In the genomic region with DNA sequence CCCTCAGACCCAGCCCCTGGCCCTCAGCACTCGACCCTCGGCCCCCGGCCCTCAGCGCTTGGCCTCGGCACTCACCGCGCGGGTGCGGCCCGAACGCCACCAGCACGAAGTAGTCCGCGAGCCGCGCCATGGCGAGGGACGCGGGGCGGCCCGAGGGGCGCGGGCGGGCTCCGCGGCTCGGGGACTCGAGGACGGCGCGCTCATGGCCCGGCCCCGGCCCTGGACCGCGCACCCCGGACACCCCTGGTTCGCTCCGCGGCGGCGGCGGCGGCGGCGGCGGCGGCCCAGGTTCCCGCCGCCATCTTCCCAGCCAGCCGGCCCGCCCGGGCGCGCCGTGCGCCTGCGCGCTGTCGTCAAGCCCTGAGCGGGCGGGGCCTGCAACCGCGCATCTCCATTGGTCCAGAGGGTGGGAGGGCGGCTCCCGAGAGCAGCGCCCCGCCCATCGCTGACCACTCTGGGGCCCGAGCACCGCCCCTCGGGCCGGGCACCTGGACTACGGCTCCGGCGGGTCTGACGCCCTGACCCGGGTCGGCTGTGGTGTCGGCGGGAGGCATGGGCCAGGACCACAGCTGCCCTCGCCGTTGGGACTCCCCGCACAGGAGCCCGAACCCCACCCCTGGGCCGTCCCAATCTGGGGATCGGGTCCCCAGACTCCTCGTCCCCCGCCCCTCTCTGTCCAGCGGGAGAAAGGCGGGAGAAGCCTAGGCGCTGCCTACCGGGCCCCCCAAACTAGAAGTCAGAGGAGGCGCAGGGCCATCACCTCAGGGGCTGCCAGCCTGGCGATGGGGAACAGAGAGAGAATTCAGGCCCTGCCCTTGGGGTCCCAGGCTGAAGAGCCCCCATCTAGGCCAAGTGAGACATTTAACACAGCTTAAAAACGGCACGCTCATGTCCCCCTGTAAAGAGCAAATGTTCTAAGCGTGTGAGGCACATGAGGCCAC, we compare ENCODE assay signal across 8 cellular contexts. TPM values are rescaled to one million over a fixed set of nuclear protein-coding genes. Genes with fewer than 3 reads are reported as not detected.
DNase-seq lines count a peak whose midpoint lies in the region; TF ChIP-seq lines count a peak whose summit lies in the region.

A gene with protein sequence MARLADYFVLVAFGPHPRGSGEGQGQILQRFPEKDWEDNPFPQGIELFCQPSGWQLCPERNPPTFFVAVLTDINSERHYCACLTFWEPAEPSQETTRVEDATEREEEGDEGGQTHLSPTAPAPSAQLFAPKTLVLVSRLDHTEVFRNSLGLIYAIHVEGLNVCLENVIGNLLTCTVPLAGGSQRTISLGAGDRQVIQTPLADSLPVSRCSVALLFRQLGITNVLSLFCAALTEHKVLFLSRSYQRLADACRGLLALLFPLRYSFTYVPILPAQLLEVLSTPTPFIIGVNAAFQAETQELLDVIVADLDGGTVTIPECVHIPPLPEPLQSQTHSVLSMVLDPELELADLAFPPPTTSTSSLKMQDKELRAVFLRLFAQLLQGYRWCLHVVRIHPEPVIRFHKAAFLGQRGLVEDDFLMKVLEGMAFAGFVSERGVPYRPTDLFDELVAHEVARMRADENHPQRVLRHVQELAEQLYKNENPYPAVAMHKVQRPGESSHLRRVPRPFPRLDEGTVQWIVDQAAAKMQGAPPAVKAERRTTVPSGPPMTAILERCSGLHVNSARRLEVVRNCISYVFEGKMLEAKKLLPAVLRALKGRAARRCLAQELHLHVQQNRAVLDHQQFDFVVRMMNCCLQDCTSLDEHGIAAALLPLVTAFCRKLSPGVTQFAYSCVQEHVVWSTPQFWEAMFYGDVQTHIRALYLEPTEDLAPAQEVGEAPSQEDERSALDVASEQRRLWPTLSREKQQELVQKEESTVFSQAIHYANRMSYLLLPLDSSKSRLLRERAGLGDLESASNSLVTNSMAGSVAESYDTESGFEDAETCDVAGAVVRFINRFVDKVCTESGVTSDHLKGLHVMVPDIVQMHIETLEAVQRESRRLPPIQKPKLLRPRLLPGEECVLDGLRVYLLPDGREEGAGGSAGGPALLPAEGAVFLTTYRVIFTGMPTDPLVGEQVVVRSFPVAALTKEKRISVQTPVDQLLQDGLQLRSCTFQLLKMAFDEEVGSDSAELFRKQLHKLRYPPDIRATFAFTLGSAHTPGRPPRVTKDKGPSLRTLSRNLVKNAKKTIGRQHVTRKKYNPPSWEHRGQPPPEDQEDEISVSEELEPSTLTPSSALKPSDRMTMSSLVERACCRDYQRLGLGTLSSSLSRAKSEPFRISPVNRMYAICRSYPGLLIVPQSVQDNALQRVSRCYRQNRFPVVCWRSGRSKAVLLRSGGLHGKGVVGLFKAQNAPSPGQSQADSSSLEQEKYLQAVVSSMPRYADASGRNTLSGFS (N-terminal part only) (minus strand): TSS at position 325 of the 941 bp plus-strand sequence. CDS start 195 bp downstream, at position 130.

- H3K36me3 Mint-ChIP-seq in activated naive CD4-positive, alpha-beta T cell treated with anti-CD3 and anti-CD28 coated beads for 36 hours (ENCODE audit: low read depth), result no peaks in the 10 kb centered on the region
- no peaks in the 10 kb centered on the region for H3K36me3 Mint-ChIP-seq in neural progenitor cell

- H3K9me2 ChIP-seq in DOHH2 (replicated peaks; ENCODE audit: control insufficient read depth, low read length) (no peaks in the 10 kb centered on the region), GM23248 (ENCODE audit: insufficient read depth) (no peaks in the 10 kb centered on the region)

- H3K4me3 ChIP-seq in DOHH2 (ENCODE audit: low read length), result peak within 1 kb of the TSS; percentile 82
- H3K4me3 ChIP-seq in GM23248, result peak within 1 kb of the TSS; percentile 80
- H3K4me3 ChIP-seq in LNCaP clone FGC (ENCODE audit: low read depth, low read length), result peak within 1 kb of the TSS; percentile 80
- peak within 1 kb of the TSS; percentile 91 for H3K4me3 ChIP-seq in neural progenitor cell
- H3K4me3 ChIP-seq in stomach, result peak within 1 kb of the TSS; percentile 83 to 99 (median 98)

- H3K9ac ChIP-seq in GM23248, result peak within 1 kb of the TSS; percentile 83
- peak within 1 kb of the TSS; percentile 88 for H3K9ac ChIP-seq in neural progenitor cell

- peak within 1 kb of the TSS; percentile 95 for H3K4me3 Mint-ChIP-seq in activated naive CD4-positive, alpha-beta T cell treated with anti-CD3 and anti-CD28 coated beads for 36 hours
- H3K4me3 Mint-ChIP-seq in neural progenitor cell, result peak within 1 kb of the TSS; percentile 87

- H3K4me1 ChIP-seq in DOHH2 (ENCODE audit: control insufficient read depth, low read length) (peaks cover 44% of the 10 kb centered on the region), GM23248 (ENCODE audit: insufficient read depth) (peaks cover 22% of the 10 kb centered on the region), neural progenitor cell (peaks cover 13% of the 10 kb centered on the region), stomach (peaks cover 44 to 52% (median 50%) of the 10 kb centered on the region in 4 donors)

- TF ChIP-seq CTCF in DOHH2 (IDR thresholded peaks at IDR 0.05; ENCODE audit: low read depth, low read length, poor library complexity, severe bottlenecking) (no peak), LNCaP clone FGC (IDR thresholded peaks at IDR 0.05; ENCODE audit: control insufficient read depth, extremely low read depth, insufficient read depth) (no peak), neural progenitor cell (IDR thresholded peaks at IDR 0.05) (no peak), stomach (IDR thresholded peaks at IDR 0.05) (no peak)

- 1 to 2% methylated on average over 20 to 67 of the region's 97 CpGs for WGBS in GM23248 (ENCODE audit: low coverage in 1 of 2, low lambda C conversion rate in 2 of 2, missing lambda C conversion rate in 2 of 2), 2 experiments
- 1 to 4% (median 2%) methylated on average over 32 to 97 of the region's 97 CpGs for WGBS in stomach, 5 donors

- H3K79me2 ChIP-seq in DOHH2 (ENCODE audit: control insufficient read depth, low read length) (peaks cover 40% of the 10 kb centered on the region), GM23248 (ENCODE audit: insufficient read depth) (peaks cover 47% of the 10 kb centered on the region), neural progenitor cell (ENCODE audit: low read depth) (peaks cover 47% of the 10 kb centered on the region)

- DNase-seq in GM23248, result peak; percentile 98
- DNase-seq in LNCaP clone FGC (ENCODE audit: low read depth), result peak; percentile 54
- peak; percentile 84 for DNase-seq in SK-N-DZ (ENCODE audit: low spot score)
- DNase-seq in activated naive CD4-positive, alpha-beta T cell treated with anti-CD3 and anti-CD28 coated beads for 36 hours, result peak; percentile 90
- DNase-seq in foreskin melanocyte, result peak; percentile 70
- DNase-seq in neural progenitor cell (ENCODE audit: low spot score), result peak; percentile 98
- DNase-seq in stomach, result peak; percentile 96

- peaks cover 45% of the 10 kb centered on the region for H3K4me1 Mint-ChIP-seq in activated naive CD4-positive, alpha-beta T cell treated with anti-CD3 and anti-CD28 coated beads for 36 hours (ENCODE audit: low read depth)
- H3K4me1 Mint-ChIP-seq in neural progenitor cell, result peaks cover 20% of the 10 kb centered on the region

- H3F3A ChIP-seq in DOHH2 (ENCODE audit: control insufficient read depth, insufficient read depth) (peaks cover 18% of the 10 kb centered on the region), GM23248 (ENCODE audit: insufficient read depth) (no peaks in the 10 kb centered on the region), neural progenitor cell (ENCODE audit: low read depth) (no peaks in the 10 kb centered on the region)

- H3K9me3 Mint-ChIP-seq in activated naive CD4-positive, alpha-beta T cell treated with anti-CD3 and anti-CD28 coated beads for 36 hours, result no peaks in the 10 kb centered on the region
- peaks cover 2% of the 10 kb centered on the region for H3K9me3 Mint-ChIP-seq in neural progenitor cell

- in situ Hi-C loops in GM23248 (cut with MboI), result no loop called here

- peak within 1 kb of the TSS; percentile 87 for H3K27ac Mint-ChIP-seq in activated naive CD4-positive, alpha-beta T cell treated with anti-CD3 and anti-CD28 coated beads for 36 hours
- peak within 1 kb of the TSS; percentile 28 for H3K27ac Mint-ChIP-seq in neural progenitor cell

- H3K9me3 ChIP-seq in DOHH2 (ENCODE audit: control insufficient read depth, insufficient read depth, low read length) (no peaks in the 10 kb centered on the region), GM23248 (ENCODE audit: low read depth) (no peaks in the 10 kb centered on the region), neural progenitor cell (ENCODE audit: low read depth) (no peaks in the 10 kb centered on the region), stomach (no peaks in the 10 kb centered on the region)

- H3K27me3 Mint-ChIP-seq in activated naive CD4-positive, alpha-beta T cell treated with anti-CD3 and anti-CD28 coated beads for 36 hours (ENCODE audit: low read depth), result peaks cover 4% of the 10 kb centered on the region
- peaks cover 28% of the 10 kb centered on the region for H3K27me3 Mint-ChIP-seq in neural progenitor cell (ENCODE audit: insufficient read depth, low read depth)

- peaks cover 38% of the 10 kb centered on the region for H3K36me3 ChIP-seq in DOHH2 (ENCODE audit: control insufficient read depth, low read length)
- no peaks in the 10 kb centered on the region for H3K36me3 ChIP-seq in GM23248 (ENCODE audit: low read depth)
- H3K36me3 ChIP-seq in neural progenitor cell, result no peaks in the 10 kb centered on the region
- H3K36me3 ChIP-seq in stomach, result no peaks in the 10 kb centered on the region

- H3K27me3 ChIP-seq in DOHH2 (ENCODE audit: control insufficient read depth, low read length) (peaks cover 8% of the 10 kb centered on the region; the same call in 1 of the 2 replicates), GM23248 (replicated peaks; ENCODE audit: insufficient read depth) (no peaks in the 10 kb centered on the region), neural progenitor cell (peaks cover 14% of the 10 kb centered on the region), stomach (peaks cover 0 to 15% (median 0%) of the 10 kb centered on the region in 3 donors)

- peak within 1 kb of the TSS; percentile 75 for H2AFZ ChIP-seq in GM23248
- H2AFZ ChIP-seq in neural progenitor cell (replicated peaks), result peak within 1 kb of the TSS; percentile 4

- TF ChIP-seq POLR2A in stomach (IDR thresholded peaks at IDR 0.05), result no peak

- intact Hi-C loops in activated naive CD4-positive, alpha-beta T cell treated with anti-CD3 and anti-CD28 coated beads for 36 hours (cut with micrococcal nuclease), result loop anchor here (2.0 to 10.0 kb wide), 5 partner anchors 24 to 513 kb away; a partner anchor contains a TSS
- intact Hi-C loops in stomach (cut with DNase I; ENCODE audit: low total_unique reads), result no loop called here

- no peak for TF ChIP-seq EP300 in stomach (IDR thresholded peaks at IDR 0.05)

- H3K27ac ChIP-seq in DOHH2 (ENCODE audit: low read depth, low read length), result peak within 1 kb of the TSS; percentile 100
- H3K27ac ChIP-seq in GM23248, result peak within 1 kb of the TSS; percentile 74
- H3K27ac ChIP-seq in neural progenitor cell, result no peak within 1 kb of the TSS
- peak within 1 kb of the TSS; percentile 81 to 93 (median 87) for H3K27ac ChIP-seq in stomach

- H4K20me1 ChIP-seq in DOHH2 (ENCODE audit: control insufficient read depth, insufficient read depth, low read depth, low read length) (no peaks in the 10 kb centered on the region), GM23248 (ENCODE audit: insufficient read depth) (no peaks in the 10 kb centered on the region; the same call in 1 of the 2 replicates), neural progenitor cell (ENCODE audit: low read depth) (peaks cover 46% of the 10 kb centered on the region)

- peak within 1 kb of the TSS; percentile 97 for H3K4me2 ChIP-seq in DOHH2 (ENCODE audit: low read length)
- H3K4me2 ChIP-seq in GM23248 (ENCODE audit: unreplicated experiment), result peak within 1 kb of the TSS; percentile 88
- peak within 1 kb of the TSS; percentile 99 for H3K4me2 ChIP-seq in neural progenitor cell

- CTCF ChIA-PET in activated naive CD4-positive, alpha-beta T cell treated with anti-CD3 and anti-CD28 coated beads for 36 hours (lab: Charles Lee), result no interaction called here

RNA-seq across cellular contexts. Expression of the gene that starts here (rescaled TPM):
- total RNA-seq in GM23248 (2014; rRNA removed; shearing (Covaris generic)), result 92.0 and 93.5 TPM in 2 replicates
- polyA plus RNA-seq in GM23248 (2016; fragmentation: Nextera tagmentation; extraction: Ambion mirVana) (25.2 and 27.6 TPM in 2 replicates), stomach (10 to 100 TPM in 2 of 3 donors, 1 to 10 TPM in 1; 9.6 to 42.3 (median 25.0) TPM)
- polyA plus RNA-seq in SK-N-DZ (2014; cell fraction: cytosol; rRNA removed), result 57.7 and 65.4 TPM in 2 replicates
- polyA plus RNA-seq in SK-N-DZ (2014; cell fraction: nucleus; rRNA removed), result 163 and 197 TPM in 2 replicates
- 100 to 1,000 TPM; 100 TPM for total RNA-seq in activated naive CD4-positive, alpha-beta T cell treated with anti-CD3 and anti-CD28 coated beads for 36 hours
- total RNA-seq in neural progenitor cell (ENCODE audit: low replicate concordance) (25.8 and 65.8 TPM in 2 replicates), stomach (100 to 1,000 TPM in 1 of 5 donors, 10 to 100 TPM in 4; 34.9 to 122 (median 65.2) TPM)
